1 cellular context compared by ENCODE assay signal in the genomic region with DNA sequence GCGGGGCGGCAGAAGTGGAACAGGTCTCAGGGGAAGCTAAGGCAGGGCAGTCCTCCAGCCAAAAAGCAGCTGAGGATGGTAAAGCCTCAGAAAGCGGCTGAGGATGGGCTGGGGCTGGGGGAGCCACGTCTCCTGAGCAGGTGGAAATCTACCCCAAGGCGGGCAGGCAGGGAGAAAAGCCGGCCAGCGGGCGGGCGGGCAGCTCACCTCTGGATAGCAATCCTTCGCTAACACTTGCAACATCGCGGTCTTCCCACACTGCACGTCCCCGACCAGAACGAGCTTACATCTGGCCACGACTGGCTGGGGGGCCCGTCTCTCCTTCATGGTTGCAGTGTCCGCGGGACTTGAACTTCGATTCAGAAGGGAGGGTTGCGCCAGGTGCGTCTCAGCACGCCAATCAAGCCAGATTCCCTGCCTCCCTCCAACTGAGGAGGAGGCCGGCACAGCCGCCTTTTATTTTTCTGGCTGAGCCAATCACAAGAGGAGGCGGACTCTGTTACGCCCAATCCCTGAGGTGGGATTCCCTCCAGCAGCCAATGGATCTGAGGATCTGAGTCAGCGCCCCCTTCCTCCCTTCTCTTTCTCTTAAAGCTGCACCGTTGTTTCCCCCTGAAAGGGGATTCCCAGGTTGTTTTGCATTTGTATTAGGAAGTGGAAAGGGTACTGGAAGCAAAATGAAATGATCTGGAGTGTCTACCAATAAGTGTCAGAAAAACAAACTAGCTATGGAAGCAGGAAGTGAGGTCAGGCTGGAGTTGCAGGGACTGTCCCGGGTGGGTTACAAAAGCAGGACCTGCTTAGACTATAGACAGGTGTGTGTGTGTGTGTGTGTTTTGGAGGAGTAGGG.
TF ChIP-seq lines count a peak whose summit lies in the region.

A gene (minus strand): TSS at position 430 of the 850 bp plus-strand sequence. CDS start 103 bp downstream, at position 327.

TF ChIP-seq in HepG2, 621 proteins besides CTCF, POLR2A, EP300 and RAD21 (continued from another document and continues in another):
- TF ChIP-seq, protein P1, sequence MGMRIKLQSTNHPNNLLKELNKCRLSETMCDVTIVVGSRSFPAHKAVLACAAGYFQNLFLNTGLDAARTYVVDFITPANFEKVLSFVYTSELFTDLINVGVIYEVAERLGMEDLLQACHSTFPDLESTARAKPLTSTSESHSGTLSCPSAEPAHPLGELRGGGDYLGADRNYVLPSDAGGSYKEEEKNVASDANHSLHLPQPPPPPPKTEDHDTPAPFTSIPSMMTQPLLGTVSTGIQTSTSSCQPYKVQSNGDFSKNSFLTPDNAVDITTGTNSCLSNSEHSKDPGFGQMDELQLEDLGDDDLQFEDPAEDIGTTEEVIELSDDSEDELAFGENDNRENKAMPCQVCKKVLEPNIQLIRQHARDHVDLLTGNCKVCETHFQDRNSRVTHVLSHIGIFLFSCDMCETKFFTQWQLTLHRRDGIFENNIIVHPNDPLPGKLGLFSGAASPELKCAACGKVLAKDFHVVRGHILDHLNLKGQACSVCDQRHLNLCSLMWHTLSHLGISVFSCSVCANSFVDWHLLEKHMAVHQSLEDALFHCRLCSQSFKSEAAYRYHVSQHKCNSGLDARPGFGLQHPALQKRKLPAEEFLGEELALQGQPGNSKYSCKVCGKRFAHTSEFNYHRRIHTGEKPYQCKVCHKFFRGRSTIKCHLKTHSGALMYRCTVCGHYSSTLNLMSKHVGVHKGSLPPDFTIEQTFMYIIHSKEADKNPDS (CRISPR knock-in tag; IDR thresholded peaks at IDR 0.05) = no peak
- no peak for TF ChIP-seq ZSCAN20 (CRISPR knock-in tag; IDR thresholded peaks at IDR 0.05; ENCODE audit: borderline replicate concordance)
- peak; percentile 24; the same call in 1 of the 2 replicates for TF ChIP-seq RXRA (CRISPR knock-in tag; IDR thresholded peaks at IDR 0.05)
- no peak for TF ChIP-seq YEATS2 (CRISPR knock-in tag; IDR thresholded peaks at IDR 0.05; ENCODE audit: borderline replicate concordance)
- TF ChIP-seq ZNF335 (CRISPR knock-in tag; IDR thresholded peaks at IDR 0.05) = no peak
- 0 out of 2 replicates have a peak, but pooled peaks have one; percentile 31 for TF ChIP-seq ESRRA (CRISPR knock-in tag; IDR thresholded peaks at IDR 0.05; ENCODE audit: low read depth)
- TF ChIP-seq DMAP1 (CRISPR knock-in tag; IDR thresholded peaks at IDR 0.05) = 0 out of 2 replicates have a peak, but pooled peaks have one; percentile 19
- TF ChIP-seq BRD4 (CRISPR knock-in tag; IDR thresholded peaks at IDR 0.05) = no peak
- TF ChIP-seq, protein P2, sequence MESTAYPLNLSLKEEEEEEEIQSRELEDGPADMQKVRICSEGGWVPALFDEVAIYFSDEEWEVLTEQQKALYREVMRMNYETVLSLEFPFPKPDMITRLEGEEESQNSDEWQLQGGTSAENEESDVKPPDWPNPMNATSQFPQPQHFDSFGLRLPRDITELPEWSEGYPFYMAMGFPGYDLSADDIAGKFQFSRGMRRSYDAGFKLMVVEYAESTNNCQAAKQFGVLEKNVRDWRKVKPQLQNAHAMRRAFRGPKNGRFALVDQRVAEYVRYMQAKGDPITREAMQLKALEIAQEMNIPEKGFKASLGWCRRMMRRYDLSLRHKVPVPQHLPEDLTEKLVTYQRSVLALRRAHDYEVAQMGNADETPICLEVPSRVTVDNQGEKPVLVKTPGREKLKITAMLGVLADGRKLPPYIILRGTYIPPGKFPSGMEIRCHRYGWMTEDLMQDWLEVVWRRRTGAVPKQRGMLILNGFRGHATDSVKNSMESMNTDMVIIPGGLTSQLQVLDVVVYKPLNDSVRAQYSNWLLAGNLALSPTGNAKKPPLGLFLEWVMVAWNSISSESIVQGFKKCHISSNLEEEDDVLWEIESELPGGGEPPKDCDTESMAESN (CRISPR knock-in tag; conservative IDR thresholded peaks at IDR 0.05) = 0 out of 2 replicates have a peak, but pooled peaks have one; percentile 39
- no peak for TF ChIP-seq SMC3 (IDR thresholded peaks at IDR 0.05; ENCODE audit: low read length)
- no peak for TF ChIP-seq MLLT10 (CRISPR knock-in tag; IDR thresholded peaks at IDR 0.05)
- TF ChIP-seq ZBTB3 (CRISPR knock-in tag; IDR thresholded peaks at IDR 0.05; ENCODE audit: borderline replicate concordance, low read depth) = no peak
- TF ChIP-seq, protein P3, sequence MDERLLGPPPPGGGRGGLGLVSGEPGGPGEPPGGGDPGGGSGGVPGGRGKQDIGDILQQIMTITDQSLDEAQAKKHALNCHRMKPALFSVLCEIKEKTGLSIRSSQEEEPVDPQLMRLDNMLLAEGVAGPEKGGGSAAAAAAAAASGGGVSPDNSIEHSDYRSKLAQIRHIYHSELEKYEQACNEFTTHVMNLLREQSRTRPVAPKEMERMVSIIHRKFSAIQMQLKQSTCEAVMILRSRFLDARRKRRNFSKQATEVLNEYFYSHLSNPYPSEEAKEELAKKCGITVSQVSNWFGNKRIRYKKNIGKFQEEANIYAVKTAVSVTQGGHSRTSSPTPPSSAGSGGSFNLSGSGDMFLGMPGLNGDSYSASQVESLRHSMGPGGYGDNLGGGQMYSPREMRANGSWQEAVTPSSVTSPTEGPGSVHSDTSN (CRISPR knock-in tag; IDR thresholded peaks at IDR 0.05) = peak; percentile 72
- TF ChIP-seq ZNF713 (CRISPR knock-in tag; IDR thresholded peaks at IDR 0.05) = no peak
- TF ChIP-seq, protein P4, sequence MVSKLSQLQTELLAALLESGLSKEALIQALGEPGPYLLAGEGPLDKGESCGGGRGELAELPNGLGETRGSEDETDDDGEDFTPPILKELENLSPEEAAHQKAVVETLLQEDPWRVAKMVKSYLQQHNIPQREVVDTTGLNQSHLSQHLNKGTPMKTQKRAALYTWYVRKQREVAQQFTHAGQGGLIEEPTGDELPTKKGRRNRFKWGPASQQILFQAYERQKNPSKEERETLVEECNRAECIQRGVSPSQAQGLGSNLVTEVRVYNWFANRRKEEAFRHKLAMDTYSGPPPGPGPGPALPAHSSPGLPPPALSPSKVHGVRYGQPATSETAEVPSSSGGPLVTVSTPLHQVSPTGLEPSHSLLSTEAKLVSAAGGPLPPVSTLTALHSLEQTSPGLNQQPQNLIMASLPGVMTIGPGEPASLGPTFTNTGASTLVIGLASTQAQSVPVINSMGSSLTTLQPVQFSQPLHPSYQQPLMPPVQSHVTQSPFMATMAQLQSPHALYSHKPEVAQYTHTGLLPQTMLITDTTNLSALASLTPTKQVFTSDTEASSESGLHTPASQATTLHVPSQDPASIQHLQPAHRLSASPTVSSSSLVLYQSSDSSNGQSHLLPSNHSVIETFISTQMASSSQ (IDR thresholded peaks at IDR 0.05; ENCODE audit: low read depth) = no peak
- TF ChIP-seq, protein P4 (CRISPR knock-in tag; IDR thresholded peaks at IDR 0.05; ENCODE audit: borderline replicate concordance) = no peak; the same call in 1 of the 2 replicates
- TF ChIP-seq CHD4 (IDR thresholded peaks at IDR 0.05; ENCODE audit: borderline replicate concordance, low read length) = peak; percentile 57; the same call in 1 of the 2 replicates
- no peak for TF ChIP-seq ZNF30 (CRISPR knock-in tag; IDR thresholded peaks at IDR 0.05)
- TF ChIP-seq, protein P5, sequence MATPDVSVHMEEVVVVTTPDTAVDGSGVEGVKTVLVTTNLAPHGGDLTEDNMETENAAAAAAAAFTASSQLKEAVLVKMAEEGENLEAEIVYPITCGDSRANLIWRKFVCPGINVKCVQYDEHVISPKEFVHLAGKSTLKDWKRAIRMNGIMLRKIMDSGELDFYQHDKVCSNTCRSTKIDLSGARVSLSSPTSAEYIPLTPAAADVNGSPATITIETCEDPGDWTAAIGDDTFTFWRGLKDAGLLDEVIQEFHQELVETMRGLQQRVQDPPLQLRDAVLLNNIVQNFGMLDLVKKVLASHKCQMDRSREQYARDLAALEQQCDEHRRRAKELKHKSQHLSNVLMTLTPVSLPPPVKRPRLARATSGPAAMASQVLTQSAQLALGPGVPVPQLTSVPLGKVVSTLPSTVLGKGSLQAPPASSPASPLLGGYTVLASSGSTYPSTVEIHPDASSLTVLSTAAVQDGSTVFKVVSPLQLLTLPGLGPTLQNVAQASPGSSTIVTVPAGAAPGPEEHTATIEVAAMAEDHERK (CRISPR knock-in tag; IDR thresholded peaks at IDR 0.05; ENCODE audit: low read depth) = no peak
- no peak for TF ChIP-seq MAF1 (CRISPR knock-in tag; IDR thresholded peaks at IDR 0.05; ENCODE audit: borderline replicate concordance)
- no peak for TF ChIP-seq WIZ (CRISPR knock-in tag; IDR thresholded peaks at IDR 0.05)
- 0 out of 2 replicates have a peak, but pooled peaks have one; percentile 78 for TF ChIP-seq ZNF678 (CRISPR knock-in tag; IDR thresholded peaks at IDR 0.05)
- TF ChIP-seq U2AF1 (optimal IDR thresholded peaks at IDR 0.05; ENCODE audit: low read depth, low read length) = no peak
- peak; percentile 72 for TF ChIP-seq POGZ (CRISPR knock-in tag; IDR thresholded peaks at IDR 0.05)
- no peak for TF ChIP-seq STAG1 (CRISPR knock-in tag; IDR thresholded peaks at IDR 0.05)
- 0 out of 2 replicates have a peak, but pooled peaks have one; percentile 53 for TF ChIP-seq ZNF550 (CRISPR knock-in tag; IDR thresholded peaks at IDR 0.05; ENCODE audit: borderline replicate concordance)
- TF ChIP-seq, protein P6, sequence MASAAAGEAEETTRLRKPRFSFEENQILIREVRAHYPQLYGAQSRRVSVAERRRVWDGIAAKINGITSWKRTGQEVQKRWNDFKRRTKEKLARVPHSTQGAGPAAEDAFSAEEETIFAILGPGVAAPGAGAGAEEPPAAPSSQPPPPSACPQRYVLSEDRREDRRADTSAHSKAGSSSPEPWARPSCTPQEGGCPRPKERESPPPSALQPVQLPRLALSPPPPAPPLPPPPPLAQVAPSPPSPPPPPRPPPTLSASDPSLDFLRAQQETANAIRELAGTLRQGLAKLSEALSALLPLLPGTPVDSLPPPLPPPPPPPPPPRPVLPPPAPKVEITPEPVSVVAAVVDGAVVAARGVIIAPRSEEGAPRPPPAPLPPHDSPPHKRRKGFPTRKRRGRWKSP (CRISPR knock-in tag; IDR thresholded peaks at IDR 0.05) = peak; percentile 35; the same call in 1 of the 2 replicates
- TF ChIP-seq ELF3 (CRISPR knock-in tag; IDR thresholded peaks at IDR 0.05) = peak; percentile 43; the same call in 1 of the 2 replicates
- no peak for TF ChIP-seq HDAC6 (IDR thresholded peaks at IDR 0.05; ENCODE audit: low read depth, low read length)
- TF ChIP-seq, protein P7, sequence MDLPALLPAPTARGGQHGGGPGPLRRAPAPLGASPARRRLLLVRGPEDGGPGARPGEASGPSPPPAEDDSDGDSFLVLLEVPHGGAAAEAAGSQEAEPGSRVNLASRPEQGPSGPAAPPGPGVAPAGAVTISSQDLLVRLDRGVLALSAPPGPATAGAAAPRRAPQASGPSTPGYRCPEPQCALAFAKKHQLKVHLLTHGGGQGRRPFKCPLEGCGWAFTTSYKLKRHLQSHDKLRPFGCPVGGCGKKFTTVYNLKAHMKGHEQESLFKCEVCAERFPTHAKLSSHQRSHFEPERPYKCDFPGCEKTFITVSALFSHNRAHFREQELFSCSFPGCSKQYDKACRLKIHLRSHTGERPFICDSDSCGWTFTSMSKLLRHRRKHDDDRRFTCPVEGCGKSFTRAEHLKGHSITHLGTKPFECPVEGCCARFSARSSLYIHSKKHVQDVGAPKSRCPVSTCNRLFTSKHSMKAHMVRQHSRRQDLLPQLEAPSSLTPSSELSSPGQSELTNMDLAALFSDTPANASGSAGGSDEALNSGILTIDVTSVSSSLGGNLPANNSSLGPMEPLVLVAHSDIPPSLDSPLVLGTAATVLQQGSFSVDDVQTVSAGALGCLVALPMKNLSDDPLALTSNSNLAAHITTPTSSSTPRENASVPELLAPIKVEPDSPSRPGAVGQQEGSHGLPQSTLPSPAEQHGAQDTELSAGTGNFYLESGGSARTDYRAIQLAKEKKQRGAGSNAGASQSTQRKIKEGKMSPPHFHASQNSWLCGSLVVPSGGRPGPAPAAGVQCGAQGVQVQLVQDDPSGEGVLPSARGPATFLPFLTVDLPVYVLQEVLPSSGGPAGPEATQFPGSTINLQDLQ (CRISPR knock-in tag; IDR thresholded peaks at IDR 0.05) = no peak
- peak; percentile 92 for TF ChIP-seq ZMYM4 (CRISPR knock-in tag; IDR thresholded peaks at IDR 0.05)
- TF ChIP-seq, protein P8, sequence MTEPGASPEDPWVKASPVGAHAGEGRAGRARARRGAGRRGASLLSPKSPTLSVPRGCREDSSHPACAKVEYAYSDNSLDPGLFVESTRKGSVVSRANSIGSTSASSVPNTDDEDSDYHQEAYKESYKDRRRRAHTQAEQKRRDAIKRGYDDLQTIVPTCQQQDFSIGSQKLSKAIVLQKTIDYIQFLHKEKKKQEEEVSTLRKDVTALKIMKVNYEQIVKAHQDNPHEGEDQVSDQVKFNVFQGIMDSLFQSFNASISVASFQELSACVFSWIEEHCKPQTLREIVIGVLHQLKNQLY (CRISPR knock-in tag; IDR thresholded peaks at IDR 0.05) = no peak; the same call in 1 of the 2 replicates
- TF ChIP-seq ZNF720 (CRISPR knock-in tag; IDR thresholded peaks at IDR 0.05) = no peak
- TF ChIP-seq FOSL1 (CRISPR knock-in tag; IDR thresholded peaks at IDR 0.05; ENCODE audit: borderline replicate concordance) = no peak
- TF ChIP-seq KMT2B (CRISPR knock-in tag; IDR thresholded peaks at IDR 0.05) = no peak
- TF ChIP-seq ZNF224 (CRISPR knock-in tag; IDR thresholded peaks at IDR 0.05) = 0 out of 2 replicates have a peak, but pooled peaks have one; percentile 69
- no peak for TF ChIP-seq ZNF792 (CRISPR knock-in tag; IDR thresholded peaks at IDR 0.05)
- no peak for TF ChIP-seq CCDC6 (CRISPR knock-in tag; IDR thresholded peaks at IDR 0.05)
- TF ChIP-seq SRSF1 (optimal IDR thresholded peaks at IDR 0.05; ENCODE audit: low read depth, low read length) = no peak
- peak; percentile 62; the same call in 1 of the 2 replicates for TF ChIP-seq ARNTL (CRISPR knock-in tag; IDR thresholded peaks at IDR 0.05)
- TF ChIP-seq, protein P9, sequence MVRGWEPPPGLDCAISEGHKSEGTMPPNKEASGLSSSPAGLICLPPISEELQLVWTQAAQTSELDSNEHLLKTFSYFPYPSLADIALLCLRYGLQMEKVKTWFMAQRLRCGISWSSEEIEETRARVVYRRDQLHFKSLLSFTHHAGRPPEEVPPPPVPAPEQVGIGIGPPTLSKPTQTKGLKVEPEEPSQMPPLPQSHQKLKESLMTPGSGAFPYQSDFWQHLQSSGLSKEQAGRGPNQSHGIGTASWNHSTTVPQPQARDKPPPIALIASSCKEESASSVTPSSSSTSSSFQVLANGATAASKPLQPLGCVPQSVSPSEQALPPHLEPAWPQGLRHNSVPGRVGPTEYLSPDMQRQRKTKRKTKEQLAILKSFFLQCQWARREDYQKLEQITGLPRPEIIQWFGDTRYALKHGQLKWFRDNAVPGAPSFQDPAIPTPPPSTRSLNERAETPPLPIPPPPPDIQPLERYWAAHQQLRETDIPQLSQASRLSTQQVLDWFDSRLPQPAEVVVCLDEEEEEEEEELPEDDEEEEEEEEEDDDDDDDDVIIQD (CRISPR knock-in tag; IDR thresholded peaks at IDR 0.05; ENCODE audit: low read depth) = peak; percentile 11; the same call in 1 of the 2 replicates
- no peak for TF ChIP-seq AGO2 (optimal IDR thresholded peaks at IDR 0.05; ENCODE audit: low read depth, low read length)
- peak; percentile 71 for TF ChIP-seq HNRNPLL (IDR thresholded peaks at IDR 0.05; ENCODE audit: low read depth, low read length, poor library complexity, severe bottlenecking)
- TF ChIP-seq ZKSCAN5 (CRISPR knock-in tag; IDR thresholded peaks at IDR 0.05) = no peak
